In the genomic region with DNA sequence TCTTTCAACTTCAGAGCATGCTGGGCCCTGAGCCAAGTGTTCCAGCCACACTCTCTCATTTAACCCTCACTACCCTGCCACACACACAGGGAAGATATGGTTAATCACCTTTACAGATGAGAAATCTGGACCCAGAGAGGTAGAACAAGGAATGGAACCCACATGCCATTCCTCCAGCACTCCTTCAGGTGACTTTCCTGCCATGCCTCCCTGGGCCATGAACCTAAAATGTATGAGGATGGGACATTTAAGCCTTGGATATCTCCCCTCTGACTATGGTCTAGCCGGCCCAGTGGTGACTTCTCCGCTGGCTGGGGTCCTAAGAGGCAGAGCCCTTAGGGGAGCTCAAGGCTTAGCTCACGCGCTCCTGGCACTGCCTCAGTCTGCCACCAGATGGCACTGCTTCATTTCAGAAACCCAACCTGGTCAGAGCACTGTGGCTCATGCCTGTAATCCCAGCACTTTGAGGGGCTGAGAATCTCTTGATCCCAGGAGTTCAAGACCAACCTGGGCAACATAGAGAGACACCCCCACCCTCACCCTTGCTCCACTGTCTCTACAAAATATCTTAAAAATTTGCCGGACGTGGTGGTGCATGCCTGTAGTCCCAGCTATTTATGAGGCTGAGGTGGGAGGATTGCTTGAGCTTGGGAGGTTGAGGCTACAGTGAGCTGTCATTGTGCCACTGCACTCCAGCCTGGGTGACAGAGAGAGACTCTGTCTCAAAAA, we compare ENCODE assay signal across 1 cellular context.
A peak's percentile ranks its signal among the peaks of the same experiment; 100 is the strongest.
TF ChIP-seq lines count a peak whose summit lies in the region.

No MANE protein-coding gene starts in this region.

TF ChIP-seq in HepG2, 621 proteins besides CTCF, POLR2A, EP300 and RAD21 (continued from another document):
- TF ChIP-seq, protein P1, sequence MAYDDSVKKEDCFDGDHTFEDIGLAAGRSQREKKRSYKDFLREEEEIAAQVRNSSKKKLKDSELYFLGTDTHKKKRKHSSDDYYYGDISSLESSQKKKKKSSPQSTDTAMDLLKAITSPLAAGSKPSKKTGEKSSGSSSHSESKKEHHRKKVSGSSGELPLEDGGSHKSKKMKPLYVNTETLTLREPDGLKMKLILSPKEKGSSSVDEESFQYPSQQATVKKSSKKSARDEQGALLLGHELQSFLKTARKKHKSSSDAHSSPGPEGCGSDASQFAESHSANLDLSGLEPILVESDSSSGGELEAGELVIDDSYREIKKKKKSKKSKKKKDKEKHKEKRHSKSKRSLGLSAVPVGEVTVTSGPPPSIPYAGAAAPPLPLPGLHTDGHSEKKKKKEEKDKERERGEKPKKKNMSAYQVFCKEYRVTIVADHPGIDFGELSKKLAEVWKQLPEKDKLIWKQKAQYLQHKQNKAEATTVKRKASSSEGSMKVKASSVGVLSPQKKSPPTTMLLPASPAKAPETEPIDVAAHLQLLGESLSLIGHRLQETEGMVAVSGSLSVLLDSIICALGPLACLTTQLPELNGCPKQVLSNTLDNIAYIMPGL (CRISPR knock-in tag; IDR thresholded peaks at IDR 0.05; ENCODE audit: borderline replicate concordance in 1 of 2, low read depth in 1 of 2), result 0 out of 4 replicates have a peak, but pooled peaks have one; percentile 27 to 48
- peak; percentile 26; the same call in 1 of the 2 replicates for TF ChIP-seq KDM5B (CRISPR knock-in tag; IDR thresholded peaks at IDR 0.05; ENCODE audit: borderline replicate concordance)
- 0 out of 2 replicates have a peak, but pooled peaks have one; percentile 46 for TF ChIP-seq SMAD1 (CRISPR knock-in tag; IDR thresholded peaks at IDR 0.05; ENCODE audit: borderline replicate concordance, low read depth)
- peak in 1 of 2 experiments; percentile 57; a peak in 1 of 4 replicates for TF ChIP-seq KLF16 (CRISPR knock-in tag; IDR thresholded peaks at IDR 0.05)
- peak; percentile 28; the same call in 1 of the 2 replicates for TF ChIP-seq PITX1 (CRISPR knock-in tag; IDR thresholded peaks at IDR 0.05)
- no peak for TF ChIP-seq STAT5B (CRISPR knock-in tag; IDR thresholded peaks at IDR 0.05)
- TF ChIP-seq ZNF652 (CRISPR knock-in tag; IDR thresholded peaks at IDR 0.05; ENCODE audit: borderline replicate concordance, low read depth), result peak; percentile 39; the same call in 1 of the 2 replicates
- TF ChIP-seq, protein P2, sequence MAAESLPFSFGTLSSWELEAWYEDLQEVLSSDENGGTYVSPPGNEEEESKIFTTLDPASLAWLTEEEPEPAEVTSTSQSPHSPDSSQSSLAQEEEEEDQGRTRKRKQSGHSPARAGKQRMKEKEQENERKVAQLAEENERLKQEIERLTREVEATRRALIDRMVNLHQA (CRISPR knock-in tag; IDR thresholded peaks at IDR 0.05), result no peak
TF ChIP-seq in HepG2: peak in this region for 42.
